ENCODE assay signal across 26 cellular contexts in the genomic region with DNA sequence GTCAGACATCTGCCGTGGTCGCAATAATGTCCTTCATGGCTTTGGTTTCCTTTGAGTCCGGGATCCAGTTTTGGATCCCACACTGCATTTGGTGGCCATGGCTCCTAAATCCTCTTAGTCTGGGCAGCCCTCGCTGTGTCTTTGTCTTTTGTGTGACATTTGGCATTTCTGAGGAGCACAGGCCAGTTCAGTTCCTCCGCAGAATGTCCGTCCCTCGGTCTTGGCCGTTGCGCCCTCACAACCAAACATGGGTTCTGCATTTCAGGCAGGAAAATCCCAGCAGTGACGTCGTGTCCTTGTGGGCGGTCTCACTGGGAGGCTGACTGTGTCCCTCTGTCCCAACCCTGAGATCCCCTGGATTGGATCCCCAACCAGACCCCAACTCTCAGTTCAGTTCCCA.
"Had no signal": no experiment of that assay in that cellular context is flagged by ENCODE, and none has a peak within 500 bp of the region (broad histone marks: within the 10 kb centered on the region; RNA-seq: fewer than 3 reads in every experiment).

No MANE protein-coding gene starts in this region.

- H3K4me1 ChIP-seq: ascending aorta, body of pancreas, Peyer's patch, SJSA1 had no signal

- H3K36me3 ChIP-seq: ascending aorta, cardiac muscle cell, Peyer's patch, SJSA1 had no signal

- H3K27ac Mint-ChIP-seq: activated naive CD4-positive, alpha-beta T cell treated with anti-CD3 and anti-CD28 coated beads, Interleukin-2, amount 50 U/mL, for 72 hours; activated naive CD8-positive, alpha-beta T cell treated with anti-CD3 and anti-CD28 coated beads, Interleukin-2, amount 50 U/mL, for 24 hours had no signal

- ATAC-seq: activated CD4-positive, CD25-positive, alpha-beta regulatory T cell treated with anti-CD3 and anti-CD28 coated beads, Interleukin-2, amount 50 U/mL, for 24 hours; activated naive CD4-positive, alpha-beta T cell treated with anti-CD3 and anti-CD28 coated beads, Interleukin-2, amount 50 U/mL, for 72 hours; activated naive CD8-positive, alpha-beta T cell treated with anti-CD3 and anti-CD28 coated beads, Interleukin-2, amount 50 U/mL, for 24 hours; body of pancreas; SK-N-SH treated with all-trans-retinoic acid at 6 μM for 48 hours had no signal

- H3K4me3 Mint-ChIP-seq: activated naive CD8-positive, alpha-beta T cell treated with anti-CD3 and anti-CD28 coated beads, Interleukin-2, amount 50 U/mL, for 24 hours had no signal

- H3K4me3 ChIP-seq: ascending aorta, body of pancreas, cardiac muscle cell, Peyer's patch, SJSA1 had no signal

- H3K4me1 Mint-ChIP-seq: activated naive CD8-positive, alpha-beta T cell treated with anti-CD3 and anti-CD28 coated beads, Interleukin-2, amount 50 U/mL, for 24 hours had no signal

- H3K9me3 ChIP-seq: ascending aorta, body of pancreas, Peyer's patch, SJSA1 had no signal

- H3K27ac ChIP-seq: ascending aorta, body of pancreas, cardiac muscle cell, Peyer's patch, RWPE1, SJSA1 had no signal

- DNase-seq: activated CD4-positive, alpha-beta T cell treated with anti-CD3 and anti-CD28 coated beads for 4 hours; activated CD4-positive, alpha-beta T cell treated with anti-CD3 and anti-CD28 coated beads, Interleukin-2, amount 50 U/mL, for 48 hours; activated CD8-positive, alpha-beta memory T cell treated with anti-CD3 and anti-CD28 coated beads, Interleukin-2, amount 50 U/mL, for 4 hours; activated effector memory CD4-positive, alpha-beta T cell treated with Interleukin-2 at 50 U/mL for 16 hours; activated naive CD4-positive, alpha-beta T cell; activated naive CD8-positive, alpha-beta T cell treated with anti-CD3 and anti-CD28 coated beads, Interleukin-2, amount 50 U/mL, for 24 hours; activated T-cell treated with anti-CD3 and anti-CD28 coated beads, Interleukin-2, amount 50 U/mL, for 1 hour; amniotic stem cell; body of pancreas; Kasumi-1; KBM-7; NCI-H1105 treated with DMSO at 0.1 percent for 48 hours; NCI-H146; NCI-H187 treated with DMSO at 0.1 percent for 48 hours; NCI-H2081 treated with DMSO at 0.1 percent for 48 hours; NCI-H524; Peyer's patch; SHP77; SW 1271 had no signal

- H3K36me3 Mint-ChIP-seq: activated naive CD4-positive, alpha-beta T cell treated with anti-CD3 and anti-CD28 coated beads, Interleukin-2, amount 50 U/mL, for 72 hours had no signal

- H3K27me3 ChIP-seq: ascending aorta, body of pancreas, cardiac muscle cell, Peyer's patch, SJSA1 had no signal
